10 cellular contexts compared by ENCODE assay signal in genomic region chr5:151153300-151153699, GRCh38. TPM values are rescaled to one million over a fixed set of nuclear protein-coding genes. Genes with fewer than 3 reads are reported as not detected.
A peak's percentile ranks its signal among the peaks of the same experiment; 100 is the strongest.
DNase-seq lines count a peak whose midpoint lies in the region; ATAC-seq, FAIRE-seq and TF ChIP-seq lines count a peak whose summit lies in the region.
"Had no signal": no experiment of that assay in that cellular context is flagged by ENCODE, and none has a peak within 500 bp of the region (broad histone marks: within the 10 kb centered on the region; RNA-seq: fewer than 3 reads in every experiment).

No MANE protein-coding gene starts in this region.

- H3K4me1 Mint-ChIP-seq in endodermal cell = peaks cover 58% of the 10 kb centered on the region
- H3K4me1 Mint-ChIP-seq in stimulated activated naive B cell treated with anti-CD40 and anti-IgM and Interleukin-4, amounts not matched to agents 10 μg/mL and 1 μg/mL and 100 μg/mL, for 72 hours = peaks cover 63 to 87% of the 10 kb centered on the region in 2 donors

- H3K4me1 ChIP-seq in endodermal cell (ENCODE audit: control insufficient read depth, insufficient read depth, low read length) (peaks cover 34% of the 10 kb centered on the region), SJCRH30 (peaks cover 9% of the 10 kb centered on the region; the same call in 1 of the 2 replicates)

- H3K4me3 ChIP-seq in SK-N-MC (no peak overlapping the region), endodermal cell (ENCODE audit: low read length) (peak overlapping the region; percentile 26), SJCRH30 (no peak overlapping the region)

- peak; percentile 70 for FAIRE-seq in GM12892 (lab: Jason Lieb, UNC)
- FAIRE-seq: TTC549 had no signal

- H3K9me3 Mint-ChIP-seq in endodermal cell = no peaks in the 10 kb centered on the region
- H3K9me3 Mint-ChIP-seq in stimulated activated naive B cell treated with anti-CD40 and anti-IgM and Interleukin-4, amounts not matched to agents 10 μg/mL and 1 μg/mL and 100 μg/mL, for 72 hours = no peaks in the 10 kb centered on the region

- H3K27me3 Mint-ChIP-seq in endodermal cell (ENCODE audit: insufficient read depth) = no peaks in the 10 kb centered on the region
- no peaks in the 10 kb centered on the region for H3K27me3 Mint-ChIP-seq in stimulated activated naive B cell treated with anti-CD40 and anti-IgM and Interleukin-4, amounts not matched to agents 10 μg/mL and 1 μg/mL and 100 μg/mL, for 72 hours

- no peak overlapping the region for H3K4me3 Mint-ChIP-seq in endodermal cell
- peak overlapping the region; percentile 59 to 60 for H3K4me3 Mint-ChIP-seq in stimulated activated naive B cell treated with anti-CD40 and anti-IgM and Interleukin-4, amounts not matched to agents 10 μg/mL and 1 μg/mL and 100 μg/mL, for 72 hours

- H3K27me3 ChIP-seq in endodermal cell (ENCODE audit: control insufficient read depth, insufficient read depth, low read length, poor library complexity, severe bottlenecking) = no peaks in the 10 kb centered on the region
- H3K27me3 ChIP-seq in SJCRH30 = no peaks in the 10 kb centered on the region

- peak; percentile 25 for TF ChIP-seq CTCF in endodermal cell (conservative IDR thresholded peaks at IDR 0.05)

- DNase-seq in GM12892 (ENCODE audit: insufficient read length) (no peak), SK-N-MC (ENCODE audit: low read depth, low spot score) (no peak), endodermal cell (no peak), NCI-H446 treated with DMSO at 0.1 percent for 48 hours (lab: John Stamatoyannopoulos, UW) (no peak), SJCRH30 (no peak)
- DNase-seq in stimulated activated naive B cell treated with anti-CD40 and anti-IgM and Interleukin-4, amounts not matched to agents 10 μg/mL and 1 μg/mL and 100 μg/mL, for 72 hours = no peak
- DNase-seq: DMS53, NCI-H2081 treated with DMSO at 0.1 percent for 48 hours had no signal

- H3K9me3 ChIP-seq in SK-N-MC (ENCODE audit: low read depth, low read length) (no peaks in the 10 kb centered on the region), endodermal cell (ENCODE audit: control insufficient read depth, low read length) (no peaks in the 10 kb centered on the region), SJCRH30 (replicated peaks) (no peaks in the 10 kb centered on the region)

- H3K36me3 Mint-ChIP-seq in endodermal cell (ENCODE audit: low read depth) = peaks cover 10% of the 10 kb centered on the region
- peaks cover 52 to 67% of the 10 kb centered on the region in 2 donors for H3K36me3 Mint-ChIP-seq in stimulated activated naive B cell treated with anti-CD40 and anti-IgM and Interleukin-4, amounts not matched to agents 10 μg/mL and 1 μg/mL and 100 μg/mL, for 72 hours

- TF ChIP-seq POLR2A in GM12892 (IDR thresholded peaks at IDR 0.05; ENCODE audit: low read depth, low read length) = no peak

- 72 to 93% methylated on average over 2 to 3 of the region's 3 CpGs for WGBS in endodermal cell (ENCODE audit: insufficient coverage in 1 of 2, insufficient read length in 1 of 2), 2 experiments

- H3K27ac ChIP-seq in SK-N-MC (peak overlapping the region; percentile 0; the same call in 1 of the 2 replicates), endodermal cell (ENCODE audit: low read depth, low read length) (no peak overlapping the region), SJCRH30 (no peak overlapping the region)

- H3K27ac Mint-ChIP-seq in endodermal cell = no peak overlapping the region
- peak overlapping the region; percentile 82 for H3K27ac Mint-ChIP-seq in stimulated activated naive B cell treated with anti-CD40 and anti-IgM and Interleukin-4, amounts not matched to agents 10 μg/mL and 1 μg/mL and 100 μg/mL, for 72 hours

- H3K9ac ChIP-seq in SK-N-MC (ENCODE audit: insufficient read length) = no peak overlapping the region
- no peak overlapping the region for H3K9ac ChIP-seq in endodermal cell (ENCODE audit: extremely low read depth, low read length, poor library complexity, severe bottlenecking)

- peak; percentile 31 to 38 for ATAC-seq in stimulated activated naive B cell treated with anti-CD40 and anti-IgM and Interleukin-4, amounts not matched to agents 10 μg/mL and 1 μg/mL and 100 μg/mL, for 72 hours (replicated peaks)
- no peak for ATAC-seq in GM19328 (IDR thresholded peaks at IDR 0.05; ENCODE audit: unreplicated experiment)

- H3K36me3 ChIP-seq in SK-N-MC (ENCODE audit: insufficient read depth, low read length) (peaks cover 7% of the 10 kb centered on the region; the same call in 1 of the 2 replicates), endodermal cell (ENCODE audit: control insufficient read depth, insufficient read depth, low read length) (peaks cover 51% of the 10 kb centered on the region), SJCRH30 (peaks cover 34% of the 10 kb centered on the region)

RNA-seq across cellular contexts. Expression of gene ANXA6, which starts 4.3 kb away (rescaled TPM):
- polyA plus RNA-seq in GM12892 (2012; ENCODE audit: missing spikeins) = 349 TPM
- total RNA-seq in endodermal cell = 100 to 1,000 TPM; 204 to 235 TPM
- polyA plus RNA-seq in endodermal cell (2013, experiment 1 of 2) = 167 TPM
- 184 TPM for polyA plus RNA-seq in endodermal cell (2013, experiment 2 of 2)
- total RNA-seq in SJCRH30 (2014; rRNA removed; shearing (Covaris generic)) = 385 and 408 TPM in 2 replicates
